ENCODE assay signal across 8 cellular contexts in the genomic region with DNA sequence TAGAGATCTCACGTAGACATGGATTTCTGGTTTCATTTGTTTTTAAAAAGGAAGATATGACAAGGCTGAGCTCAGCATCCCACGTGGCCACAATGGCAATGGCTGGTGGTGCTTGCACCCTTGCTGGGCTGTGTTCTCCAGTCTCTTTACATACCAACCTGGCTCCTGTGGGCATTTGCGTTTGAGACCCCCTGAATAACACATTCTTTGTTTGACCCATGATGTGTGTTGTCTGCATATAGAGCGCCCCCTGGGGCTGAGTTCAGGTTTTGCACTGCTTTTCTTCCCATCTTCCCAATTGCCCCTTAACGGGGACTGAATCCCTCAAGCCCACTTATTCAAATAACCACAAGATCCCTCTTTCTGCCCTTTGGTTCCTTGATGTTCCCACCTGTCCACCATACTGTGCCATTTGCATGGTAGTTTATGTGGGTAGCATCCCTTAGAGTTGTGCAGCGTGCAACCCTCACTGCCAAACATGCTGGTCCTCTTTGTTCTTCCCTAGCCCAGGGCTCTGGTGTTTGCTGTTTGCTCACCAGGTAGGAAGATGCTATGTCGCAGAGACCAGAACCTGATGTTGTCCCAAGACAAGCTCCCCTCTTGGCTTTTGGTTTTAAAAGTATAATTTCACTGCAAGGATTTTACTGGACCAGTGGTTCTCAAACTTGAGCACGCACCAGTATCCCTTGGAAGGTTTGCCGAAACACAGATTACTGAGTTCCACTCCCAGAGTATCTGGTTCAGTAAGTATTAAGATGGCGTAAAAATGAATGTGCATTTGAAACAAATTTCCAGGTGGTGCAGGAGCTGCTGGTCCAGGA. TPM values are rescaled to one million over a fixed set of nuclear protein-coding genes. Genes with fewer than 3 reads are reported as not detected.
A peak's percentile ranks its signal among the peaks of the same experiment; 100 is the strongest.
DNase-seq lines count a peak whose midpoint lies in the region; ATAC-seq and TF ChIP-seq lines count a peak whose summit lies in the region.

No MANE protein-coding gene starts in this region.

- intact Hi-C loops in cardiac septum (cut with DNase I) (no loop called here), mucosa of descending colon (cut with DNase I, micrococcal nuclease) (no loop called here), thyroid gland (cut with DNase I) (no loop called here)

- in situ Hi-C loops in SK-MEL-5 (cut with HindIII; ENCODE audit: low pct_unique_long_range_greater_than_20kb, low sequenced_read_pairs): no loop called here
- in situ Hi-C loops in G401 (cut with HindIII; ENCODE audit: low sequenced_read_pairs): no loop called here

- H3K9me3 ChIP-seq in right atrium auricular region (peaks cover 0 to 14% of the 10 kb centered on the region in 2 donors), mucosa of descending colon (no peaks in the 10 kb centered on the region), thyroid gland (no peaks in the 10 kb centered on the region)

- no peak for ATAC-seq in mucosa of descending colon

- H3K27me3 Mint-ChIP-seq in brain: peaks cover 2% of the 10 kb centered on the region

- H3K4me1 Mint-ChIP-seq in brain: peaks cover 12% of the 10 kb centered on the region

- H3K36me3 Mint-ChIP-seq in brain: no peaks in the 10 kb centered on the region

- 64 to 67% methylated on average over 10 of the region's 10 CpGs for WGBS in thyroid gland, 2 donors

- H3K4me1 ChIP-seq in right atrium auricular region (no peaks in the 10 kb centered on the region), mucosa of descending colon (ENCODE audit: low read depth) (no peaks in the 10 kb centered on the region), thyroid gland (no peaks in the 10 kb centered on the region)

- H3K27ac ChIP-seq in right atrium auricular region (no peak overlapping the region), thyroid gland (no peak overlapping the region)

- TF ChIP-seq CTCF in right atrium auricular region (IDR thresholded peaks at IDR 0.05): peak in 1 of 2 donors; percentile 38
- peak; percentile 32 to 54 for TF ChIP-seq CTCF in brain (conservative IDR thresholded peaks at IDR 0.05)
- peak; percentile 37 for TF ChIP-seq CTCF in mucosa of descending colon (IDR thresholded peaks at IDR 0.05)
- peak in 1 of 6 experiments; percentile 30 for TF ChIP-seq CTCF in thyroid gland (IDR thresholded peaks at IDR 0.05)

- H3K4me3 Mint-ChIP-seq in brain: no peak overlapping the region

- H3K27ac Mint-ChIP-seq in brain: peak overlapping the region in 2 of 5 experiments; percentile 4 to 27

- H3K36me3 ChIP-seq in right atrium auricular region (no peaks in the 10 kb centered on the region), mucosa of descending colon (ENCODE audit: low read depth) (no peaks in the 10 kb centered on the region), thyroid gland (no peaks in the 10 kb centered on the region)

- no peak for TF ChIP-seq POLR2A in thyroid gland (IDR thresholded peaks at IDR 0.05)

- H3K4me3 ChIP-seq in right atrium auricular region: no peak overlapping the region
- H3K4me3 ChIP-seq in mucosa of descending colon: no peak overlapping the region
- H3K4me3 ChIP-seq in thyroid gland (replicated peaks in 1 of 3): no peak overlapping the region

- H3K27me3 ChIP-seq in right atrium auricular region (no peaks in the 10 kb centered on the region), thyroid gland (no peaks in the 10 kb centered on the region)

- DNase-seq in right atrium auricular region (ENCODE audit: low spot score) (peak; percentile 55), cardiac septum (ENCODE audit: low spot score) (no peak), SK-MEL-5 (ENCODE audit: low read depth, low spot score) (peak; percentile 59), mucosa of descending colon (peak in 2 of 3 donors; percentile 36 to 45), HCEC 1CT (no peak), thyroid gland (no peak), G401 (ENCODE audit: low spot score) (no peak)

- peaks cover 0 to 23% (median 15%) of the 10 kb centered on the region in 5 experiments for H3K9me3 Mint-ChIP-seq in brain

RNA-seq across cellular contexts. Expression of gene NKD1, which starts 38.5 kb away (rescaled TPM):
- total RNA-seq in right atrium auricular region: 1 to 10 TPM; 1.1 to 3.0 TPM
- total RNA-seq in cardiac septum: 0.40 TPM
- 0.72 and 0.74 TPM in 2 replicates for total RNA-seq in SK-MEL-5 (2014; rRNA removed; shearing (Covaris generic))
- 0.66 and 1.3 TPM in 2 replicates for polyA plus RNA-seq in SK-MEL-5 (2015; cell fraction: cytosol; rRNA removed)
- 0.38 and 0.54 TPM in 2 replicates for polyA plus RNA-seq in SK-MEL-5 (2015; cell fraction: nucleus; rRNA removed)
- 3.0 TPM for polyA plus RNA-seq in brain (ENCODE audit: insufficient read depth, low read depth, low replicate concordance)
- 10 to 100 TPM in 1 of 3 donors, 1 to 10 TPM in 2; 1.6 to 28.0 (median 3.2) TPM for total RNA-seq in mucosa of descending colon
- 10 to 100 TPM in 1 of 4 donors, 1 to 10 TPM in 1, under 1 TPM in 2; 0.63 to 13.8 (median 1.1) TPM for total RNA-seq in thyroid gland
- total RNA-seq in G401 (2014; rRNA removed; shearing (Covaris generic)): not detected in 2 replicates

Comparison
In these comparisons a context has a peak if more than half of its experiments do, and no peak if none do; other contexts are left out.
1. DNase-seq: peak in right atrium auricular region (single experiment), SK-MEL-5 (single experiment) and mucosa of descending colon (2 of 3); none in cardiac septum (single experiment), HCEC 1CT (single experiment), thyroid gland (0 of 2) and G401 (single experiment).